Comparison of ENCODE assay signal across 19 cellular contexts in genomic region chr2:214006601-214007000, GRCh38.
"Had no signal": no experiment of that assay in that cellular context is flagged by ENCODE, and none has a peak within 500 bp of the region (broad histone marks: within the 10 kb centered on the region; RNA-seq: fewer than 3 reads in every experiment).

No MANE protein-coding gene starts in this region.

- DNase-seq: activated CD4-positive, alpha-beta T cell treated with anti-CD3 and anti-CD28 coated beads for 4 hours; activated CD8-positive, alpha-beta memory T cell treated with anti-CD3 and anti-CD28 coated beads, Interleukin-2, amount 50 U/mL, for 4 hours; activated CD8-positive, alpha-beta T cell treated with anti-CD3 and anti-CD28 coated beads, Interleukin-2, amount 10 ng/mL, durations not matched to agents 7 days and 5 days; activated gamma-delta T cell; activated T-cell treated with anti-CD3 and anti-CD28 coated beads, Interleukin-2, amount 50 U/mL, for 72 hours; amygdala; brain microvascular endothelial cell; erythroblast; hippocampal formation; stimulated activated CD4-positive, alpha-beta T cell treated with anti-CD3 and anti-CD28 coated beads, Interleukin-15, amount 100 ng/mL, for 24 hours; stimulated activated CD4-positive, alpha-beta T cell treated with anti-CD3 and anti-CD28 coated beads, Interleukin-4, amount 100 ng/mL, for 1 hour; stimulated activated naive B cell treated with anti-CD40 and anti-IgM and Interleukin-4, amounts not matched to agents 10 μg/mL and 1 μg/mL and 100 μg/mL, for 72 hours; T-helper 17 cell; thyroid gland had no signal

- ATAC-seq: activated CD8-positive, alpha-beta T cell treated with anti-CD3 and anti-CD28 coated beads, Interleukin-2, amount 10 ng/mL, durations not matched to agents 7 days and 5 days; activated naive CD4-positive, alpha-beta T cell treated with anti-CD3 and anti-CD28 coated beads, Interleukin-2, amount 50 U/mL, for 72 hours; activated T-cell treated with anti-CD3 and anti-CD28 coated beads, Interleukin-2, amount 50 U/mL, for 72 hours; natural killer cell treated with Interleukin-12 subunit alpha and Interleukin-12 subunit beta and Interleukin-15 and Interleukin-18, amount 100 ng/mL, for 72 hours; stimulated activated naive B cell treated with anti-CD40 and anti-IgM and Interleukin-4, amounts not matched to agents 10 μg/mL and 1 μg/mL and 100 μg/mL, for 72 hours; T-helper 17 cell; WTC11 had no signal

- H3K27me3 ChIP-seq: brain microvascular endothelial cell, right atrium auricular region, thyroid gland had no signal

- H3K27ac ChIP-seq: brain microvascular endothelial cell, right atrium auricular region, skin epidermis, thyroid gland had no signal

- H3K4me1 ChIP-seq: right atrium auricular region, thyroid gland had no signal
